In the genomic region with DNA sequence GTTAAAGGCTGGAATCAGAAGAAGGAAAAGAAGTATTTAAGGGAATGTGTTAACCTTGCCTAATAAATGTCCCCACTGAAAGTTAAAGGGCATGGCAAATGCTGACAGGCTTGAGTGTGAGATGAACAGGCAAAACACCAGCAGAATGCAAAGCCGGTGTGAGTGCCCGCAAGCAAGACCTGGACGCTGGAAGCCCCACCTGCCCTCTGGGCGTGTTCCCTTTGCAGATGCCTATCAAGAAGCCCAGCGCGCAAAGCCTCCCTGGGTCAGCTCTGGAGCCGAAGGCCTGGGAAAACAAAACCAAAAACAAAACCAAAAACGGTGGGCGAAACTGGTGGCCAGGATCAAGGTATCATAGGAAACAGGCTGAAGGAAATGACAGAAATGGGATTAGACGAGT, we compare ENCODE assay signal across 20 cellular contexts.
A peak's percentile ranks its signal among the peaks of the same experiment; 100 is the strongest.
DNase-seq lines count a peak whose midpoint lies in the region; ATAC-seq and TF ChIP-seq lines count a peak whose summit lies in the region.
"Had no signal": no experiment of that assay in that cellular context is flagged by ENCODE, and none has a peak within 500 bp of the region (broad histone marks: within the 10 kb centered on the region; RNA-seq: fewer than 3 reads in every experiment).

No MANE protein-coding gene starts in this region.

- no peak overlapping the region for H3K9ac ChIP-seq in trophoblast cell (ENCODE audit: low read length)
- H3K9ac ChIP-seq: BLaER1 had no signal

- H2AFZ ChIP-seq in trophoblast cell (ENCODE audit: insufficient read depth, low read length, poor library complexity), result no peak overlapping the region

- no peak for DNase-seq in T-helper 17 cell
- DNase-seq in central memory CD8-positive, alpha-beta T cell (ENCODE audit: low spot score in 2 of 2), result no peak
- peak; percentile 13 to 55 for DNase-seq in trophoblast cell
- no peak for DNase-seq in retina
- DNase-seq in activated CD4-positive, CD25-positive, alpha-beta regulatory T cell treated with anti-CD3 and anti-CD28 coated beads, Interleukin-2, amount 50 U/mL, for 72 hours, result no peak
- no peak for DNase-seq in mesothelial cell of epicardium (ENCODE audit: low spot score in 2 of 2, unreplicated experiment in 2 of 2)
- no peak for DNase-seq in DMS 273 treated with DMSO at 0.1 percent for 48 hours (lab: John Stamatoyannopoulos, UW)
- DNase-seq: 8988T; ACHN; BE2C; C1 segment of cervical spinal cord; CD4-positive, alpha-beta memory T cell; CD4-positive, CD25-positive, alpha-beta regulatory T cell; CD8-positive, alpha-beta memory T cell; COR-L47; DMS79 treated with DMSO at 0.1 percent for 48 hours; GDM1 had no signal

- H4K12ac ChIP-seq in trophoblast cell (ENCODE audit: low read depth, low read length), result no peak overlapping the region

- H2BK12ac ChIP-seq in trophoblast cell (ENCODE audit: low read length), result no peak overlapping the region

- peaks cover 20% of the 10 kb centered on the region for H3K36me3 Mint-ChIP-seq in T-helper 17 cell (ENCODE audit: low read depth)
- H3K36me3 Mint-ChIP-seq in central memory CD8-positive, alpha-beta T cell (ENCODE audit: insufficient read depth), result peaks cover 23% of the 10 kb centered on the region
- no peaks in the 10 kb centered on the region for H3K36me3 Mint-ChIP-seq in mesothelial cell of epicardium

- no peak overlapping the region for H4K8ac ChIP-seq in trophoblast cell (ENCODE audit: low read depth, low read length)

- no peaks in the 10 kb centered on the region for H3K9me3 Mint-ChIP-seq in central memory CD8-positive, alpha-beta T cell
- no peaks in the 10 kb centered on the region for H3K9me3 Mint-ChIP-seq in mesothelial cell of epicardium
- H3K9me3 Mint-ChIP-seq: CD4-positive, CD25-positive, alpha-beta regulatory T cell; CD8-positive, alpha-beta memory T cell had no signal

- no peak for TF ChIP-seq CTCF in mesothelial cell of epicardium (IDR thresholded peaks at IDR 0.05; ENCODE audit: unreplicated experiment)

- no peaks in the 10 kb centered on the region for H3K27me3 ChIP-seq in trophoblast cell (ENCODE audit: insufficient read depth, low read length)
- H3K27me3 ChIP-seq: BE2C, BLaER1 had no signal

- no peak overlapping the region for H3K23ac ChIP-seq in trophoblast cell (ENCODE audit: low read length)

- H3K4me1 Mint-ChIP-seq in T-helper 17 cell (peaks cover 7% of the 10 kb centered on the region), mesothelial cell of epicardium (no peaks in the 10 kb centered on the region)
- H3K4me1 Mint-ChIP-seq in central memory CD8-positive, alpha-beta T cell, result peaks cover 11% of the 10 kb centered on the region

- no peaks in the 10 kb centered on the region for H3K79me1 ChIP-seq in trophoblast cell (ENCODE audit: low read length)

- H3K4me1 ChIP-seq in trophoblast cell (ENCODE audit: control insufficient read depth in 1 of 2, insufficient read depth in 2 of 2, low read length in 2 of 2), result peaks cover 3% of the 10 kb centered on the region in 2 experiments
- H3K4me1 ChIP-seq: BE2C had no signal

- H3K4me3 Mint-ChIP-seq in T-helper 17 cell (no peak overlapping the region), mesothelial cell of epicardium (no peak overlapping the region)
- no peak overlapping the region for H3K4me3 Mint-ChIP-seq in central memory CD8-positive, alpha-beta T cell
- H3K4me3 Mint-ChIP-seq: CD14-positive monocyte; CD4-positive, alpha-beta memory T cell; CD4-positive, CD25-positive, alpha-beta regulatory T cell; CD8-positive, alpha-beta memory T cell had no signal

- H4K91ac ChIP-seq in trophoblast cell (ENCODE audit: low read depth, low read length), result no peak overlapping the region

- no peaks in the 10 kb centered on the region for H3K79me2 ChIP-seq in trophoblast cell (ENCODE audit: control insufficient read depth, insufficient read depth, low read length, poor library complexity)

- H3K18ac ChIP-seq in trophoblast cell (ENCODE audit: low read length), result no peak overlapping the region

- H3K4me2 ChIP-seq in trophoblast cell (ENCODE audit: low read length), result no peak overlapping the region
- H3K4me2 ChIP-seq: BLaER1 had no signal

- no peak overlapping the region for H2BK5ac ChIP-seq in trophoblast cell (ENCODE audit: low read depth, low read length, poor library complexity)

- H3K36me3 ChIP-seq in trophoblast cell (ENCODE audit: control insufficient read depth in 1 of 2, insufficient read depth in 2 of 2, low read length in 2 of 2), result peaks cover 0 to 2% of the 10 kb centered on the region in 2 experiments

- no peak overlapping the region for H3K4ac ChIP-seq in trophoblast cell (ENCODE audit: low read depth, low read length)

- H2BK120ac ChIP-seq in trophoblast cell (ENCODE audit: insufficient read depth, low read length, poor library complexity), result no peak overlapping the region

- WGBS in trophoblast cell (ENCODE audit: extremely low coverage, insufficient coverage, insufficient read length), result no CpG with 5 or more reads among the region's 10 CpGs

- no peak overlapping the region for H3K27ac ChIP-seq in trophoblast cell (ENCODE audit: low read depth, low read length)
- H3K27ac ChIP-seq: BLaER1 had no signal

- H3K9me3 ChIP-seq in T-helper 17 cell (ENCODE audit: control insufficient read depth, low read length, poor library complexity, severe bottlenecking) (no peaks in the 10 kb centered on the region), trophoblast cell (ENCODE audit: insufficient read depth, low read depth, low read length) (no peaks in the 10 kb centered on the region)
- H3K9me3 ChIP-seq: BE2C, BLaER1 had no signal

- no peak overlapping the region for H3K14ac ChIP-seq in trophoblast cell (ENCODE audit: low read length)

- no peak overlapping the region for H2AK5ac ChIP-seq in trophoblast cell (ENCODE audit: low read length)

- no peak overlapping the region for H3K4me3 ChIP-seq in trophoblast cell (ENCODE audit: low read depth, low read length)
- H3K4me3 ChIP-seq: BLaER1, GM12878 had no signal

- H3K27ac Mint-ChIP-seq in T-helper 17 cell, result peak overlapping the region; percentile 83
- H3K27ac Mint-ChIP-seq in central memory CD8-positive, alpha-beta T cell (ENCODE audit: low read depth), result peak overlapping the region; percentile 50
- H3K27ac Mint-ChIP-seq in mesothelial cell of epicardium, result no peak overlapping the region

- no peaks in the 10 kb centered on the region for H3K27me3 Mint-ChIP-seq in T-helper 17 cell
- H3K27me3 Mint-ChIP-seq in central memory CD8-positive, alpha-beta T cell, result no peaks in the 10 kb centered on the region
- peaks cover 49% of the 10 kb centered on the region for H3K27me3 Mint-ChIP-seq in mesothelial cell of epicardium (ENCODE audit: low read depth)
- H3K27me3 Mint-ChIP-seq: CD4-positive, alpha-beta memory T cell; CD4-positive, CD25-positive, alpha-beta regulatory T cell had no signal

- no peak for ATAC-seq in T-helper 17 cell
- ATAC-seq in central memory CD8-positive, alpha-beta T cell (replicated peaks; ENCODE audit: extremely low read depth, poor library complexity, severe bottlenecking), result no peak
- ATAC-seq: GM12878 had no signal

Comparison
In these comparisons a context has a peak if more than half of its experiments do, and no peak if none do; other contexts are left out.
1. DNase-seq: peak in trophoblast cell (2 of 2); none in T-helper 17 cell (0 of 3), central memory CD8-positive, alpha-beta T cell (0 of 2), retina (single experiment), activated CD4-positive, CD25-positive, alpha-beta regulatory T cell treated with anti-CD3 and anti-CD28 coated beads, Interleukin-2, amount 50 U/mL, for 72 hours (single experiment), mesothelial cell of epicardium (0 of 2) and DMS 273 treated with DMSO at 0.1 percent for 48 hours (single experiment).